Comparison of ENCODE assay signal across 2 cellular contexts in genomic region chr12:131329446-131329845, GRCh38.
DNase-seq lines count a peak whose midpoint lies in the region; TF ChIP-seq lines count a peak whose summit lies in the region.
"Not testable (repeated sequence)": the region's sequence is repeated elsewhere in the genome, so short reads cannot be mapped to it uniquely, and the experiment has no call there.

No MANE protein-coding gene starts in this region.

- not testable (repeated sequence) for H3K9me3 ChIP-seq in esophagus muscularis mucosa

- H3K27ac ChIP-seq in esophagus muscularis mucosa (replicated peaks in 1 of 4) = not testable (repeated sequence)

- not testable (repeated sequence) for H3K4me3 ChIP-seq in esophagus muscularis mucosa

- H3K36me3 ChIP-seq in esophagus muscularis mucosa = not testable (repeated sequence)

- not testable (repeated sequence) for TF ChIP-seq EP300 in esophagus muscularis mucosa (IDR thresholded peaks at IDR 0.05)

- H3K4me1 ChIP-seq in esophagus muscularis mucosa = not testable (repeated sequence)

- intact Hi-C loops in esophagus muscularis mucosa (cut with DNase I); cardiac septum (cut with DNase I): not testable (repeated sequence)

- not testable (repeated sequence) for TF ChIP-seq CTCF in esophagus muscularis mucosa (IDR thresholded peaks at IDR 0.05)

- peak; percentile 50 for DNase-seq in esophagus muscularis mucosa (ENCODE audit: extremely low spot score)
- DNase-seq in cardiac septum (ENCODE audit: low spot score) = peak; percentile 67

- 92% methylated on average over 17 of the region's 20 CpGs for WGBS in esophagus muscularis mucosa

- peaks cover 0 to 13% (median 0%) of the 10 kb centered on the region in 4 donors for H3K27me3 ChIP-seq in esophagus muscularis mucosa

- not testable (repeated sequence) for TF ChIP-seq POLR2A in esophagus muscularis mucosa (IDR thresholded peaks at IDR 0.05; ENCODE audit: low read depth)
